Comparison of ENCODE assay signal across 16 cellular contexts in genomic region chr14:74468513-74468912, GRCh38. TPM values are rescaled to one million over a fixed set of nuclear protein-coding genes. Genes with fewer than 3 reads are reported as not detected.
DNase-seq lines count a peak whose midpoint lies in the region; ATAC-seq, FAIRE-seq and TF ChIP-seq lines count a peak whose summit lies in the region.
"Had no signal": no experiment of that assay in that cellular context is flagged by ENCODE, and none has a peak within 500 bp of the region (broad histone marks: within the 10 kb centered on the region; RNA-seq: fewer than 3 reads in every experiment).

No MANE protein-coding gene starts in this region.

- H3K4me1 ChIP-seq in H9 (ENCODE audit: insufficient read depth, low read length) (no peaks in the 10 kb centered on the region), kidney (ENCODE audit: control insufficient read depth in 1 of 2, insufficient read depth in 1 of 2, low read depth in 1 of 2, low read length in 2 of 2) (no peaks in the 10 kb centered on the region), thoracic aorta (ENCODE audit: control insufficient read depth in 1 of 2, low read depth in 2 of 2) (peaks cover 20 to 38% of the 10 kb centered on the region in 2 donors)

- H4K20me1 ChIP-seq in H9 (ENCODE audit: control insufficient read depth, insufficient read depth, insufficient read length), result no peaks in the 10 kb centered on the region
- H4K20me1 ChIP-seq: BLaER1 had no signal

- peaks cover 2 to 11% of the 10 kb centered on the region in 2 experiments for H3K4me1 Mint-ChIP-seq in H9
- no peaks in the 10 kb centered on the region for H3K4me1 Mint-ChIP-seq in activated T-helper 17 cell treated with anti-CD3 and anti-CD28 coated beads, Interleukin-2, amount 50 U/mL, for 72 hours

- intact Hi-C loops in kidney (cut with DNase I) (no loop called here), dorsolateral prefrontal cortex (cut with DNase I) (no loop called here)

- H3K9ac ChIP-seq in H9 (ENCODE audit: extremely low read depth, insufficient read length, low read length), result no peak overlapping the region
- H3K9ac ChIP-seq in kidney (ENCODE audit: low read length in 2 of 2), result no peak overlapping the region
- H3K9ac ChIP-seq: BLaER1 had no signal

- no peak for FAIRE-seq in kidney (lab: Jason Lieb, UNC)
- FAIRE-seq: GM19239, H1 had no signal

- no peak overlapping the region for H2AFZ ChIP-seq in H9 (ENCODE audit: low read length)

- H3K4me3 ChIP-seq in kidney (ENCODE audit: low read length in 2 of 2) (no peak overlapping the region), thoracic aorta (no peak overlapping the region), dorsolateral prefrontal cortex (no peak overlapping the region)
- H3K4me3 ChIP-seq: BLaER1 had no signal

- no peak overlapping the region for H3K18ac ChIP-seq in H9 (ENCODE audit: insufficient read length, low read depth, low read length)

- no peak overlapping the region for H4K5ac ChIP-seq in H9 (ENCODE audit: insufficient read length, low read depth, low read length)

- H4K91ac ChIP-seq in H9 (ENCODE audit: insufficient read length, low read depth, low read length), result no peak overlapping the region

- H3K56ac ChIP-seq in H9 (ENCODE audit: insufficient read length, low read depth, low read length), result no peak overlapping the region

- H3K9me3 ChIP-seq in H9 (ENCODE audit: control insufficient read depth, low read depth, low read length) (no peaks in the 10 kb centered on the region), kidney (ENCODE audit: control insufficient read depth in 1 of 2, low read length in 2 of 2) (no peaks in the 10 kb centered on the region), thoracic aorta (no peaks in the 10 kb centered on the region)
- H3K9me3 ChIP-seq: BLaER1 had no signal

- no peak overlapping the region for H3K4me3 Mint-ChIP-seq in H9
- H3K4me3 Mint-ChIP-seq in activated T-helper 17 cell treated with anti-CD3 and anti-CD28 coated beads, Interleukin-2, amount 50 U/mL, for 72 hours, result no peak overlapping the region
- H3K4me3 Mint-ChIP-seq: IgD-negative memory B cell had no signal

- H3K27ac ChIP-seq in H9 (ENCODE audit: insufficient read length, low read depth, low read length) (no peak overlapping the region), kidney (ENCODE audit: low read depth in 2 of 2, low read length in 2 of 2) (no peak overlapping the region), thoracic aorta (peak overlapping the region; percentile 6 to 28), dorsolateral prefrontal cortex (no peak overlapping the region)
- H3K27ac ChIP-seq: BLaER1 had no signal

- no peak overlapping the region for H2BK12ac ChIP-seq in H9 (ENCODE audit: insufficient read length, low read depth, low read length)

- H3K79me2 ChIP-seq in H9 (ENCODE audit: insufficient read depth, low read length), result no peaks in the 10 kb centered on the region

- ATAC-seq in activated T-helper 17 cell treated with anti-CD3 and anti-CD28 coated beads, Interleukin-2, amount 50 U/mL, for 72 hours (replicated peaks), result no peak
- ATAC-seq in thoracic aorta (ENCODE audit: insufficient number of reproducible peaks, low FRiP score, low read depth) (no peak), SK-N-SH treated with all-trans-retinoic acid at 6 μM for 48 hours (no peak)

- peaks cover 0 to 5% of the 10 kb centered on the region in 2 donors for H3K36me3 ChIP-seq in kidney (ENCODE audit: control insufficient read depth in 1 of 2, insufficient read depth in 2 of 2, low read length in 2 of 2)
- no peaks in the 10 kb centered on the region for H3K36me3 ChIP-seq in thoracic aorta

- no peak overlapping the region for H3K4ac ChIP-seq in H9 (ENCODE audit: low read depth, low read length)

- H3K27ac Mint-ChIP-seq in H9, result peak overlapping the region; percentile 7 to 64 (median 11); a peak in 4 of 7 replicates
- H3K27ac Mint-ChIP-seq in activated T-helper 17 cell treated with anti-CD3 and anti-CD28 coated beads, Interleukin-2, amount 50 U/mL, for 72 hours, result peak overlapping the region; percentile 39

- no peaks in the 10 kb centered on the region for H3K79me1 ChIP-seq in H9 (ENCODE audit: insufficient read depth, low read depth, low read length, poor library complexity, severe bottlenecking)

- no peak overlapping the region for H3T11ph ChIP-seq in H9 (ENCODE audit: low read length)

- no CpG with 5 or more reads among the region's 3 CpGs for WGBS in H9 (ENCODE audit: extremely low coverage, insufficient read length, low lambda C conversion rate)

- no peaks in the 10 kb centered on the region for H3K23me2 ChIP-seq in H9 (ENCODE audit: insufficient read length, low read depth, low read length, poor library complexity, severe bottlenecking)

- no peaks in the 10 kb centered on the region for H3K9me3 Mint-ChIP-seq in H9
- H3K9me3 Mint-ChIP-seq in activated T-helper 17 cell treated with anti-CD3 and anti-CD28 coated beads, Interleukin-2, amount 50 U/mL, for 72 hours, result no peaks in the 10 kb centered on the region

- no peak overlapping the region for H2BK20ac ChIP-seq in H9 (ENCODE audit: low read depth, low read length, poor library complexity, severe bottlenecking)

- TF ChIP-seq CTCF in H9 (conservative IDR thresholded peaks at IDR 0.05), result no peak
- no peak for TF ChIP-seq CTCF in kidney (IDR thresholded peaks at IDR 0.05; ENCODE audit: borderline replicate concordance, extremely low read depth, insufficient read depth)
- no peak for TF ChIP-seq CTCF in thoracic aorta (IDR thresholded peaks at IDR 0.05)
- TF ChIP-seq CTCF in dorsolateral prefrontal cortex (IDR thresholded peaks at IDR 0.05 in 54 of 56, conservative IDR thresholded peaks at IDR 0.05 in 2 of 56; ENCODE audit: low read depth in 1 of 56, partially characterized antibody in 56 of 56), result no peak

- no peak overlapping the region for H2BK120ac ChIP-seq in H9 (ENCODE audit: low read depth, low read length, poor library complexity, severe bottlenecking)

- no peaks in the 10 kb centered on the region for H3K27me3 Mint-ChIP-seq in H9 (ENCODE audit: low read depth)
- H3K27me3 Mint-ChIP-seq in activated T-helper 17 cell treated with anti-CD3 and anti-CD28 coated beads, Interleukin-2, amount 50 U/mL, for 72 hours, result no peaks in the 10 kb centered on the region

- no peak for DNase-seq in H9
- peak; percentile 44 for DNase-seq in kidney
- DNase-seq in thoracic aorta (ENCODE audit: low spot score), result no peak
- DNase-seq in dorsolateral prefrontal cortex, result no peak
- DNase-seq in SW 1271 (lab: John Stamatoyannopoulos, UW), result no peak
- DNase-seq: 8988T, AML-193, DMS53, GF-D8, HCEC 1CT had no signal

- H2AK5ac ChIP-seq in H9 (ENCODE audit: insufficient read length, low read length), result no peak overlapping the region

- H3K4me2 ChIP-seq in H9 (ENCODE audit: insufficient read depth, insufficient read length, low read length), result no peak overlapping the region
- H3K4me2 ChIP-seq: BLaER1 had no signal

- H2BK15ac ChIP-seq in H9 (ENCODE audit: low read depth, low read length), result no peak overlapping the region

- H3K14ac ChIP-seq in H9 (ENCODE audit: insufficient read depth, low read length), result no peak overlapping the region

- H2BK5ac ChIP-seq in H9 (ENCODE audit: insufficient read length, low read length), result no peak overlapping the region

- H3K23ac ChIP-seq in H9 (ENCODE audit: insufficient read length, low read depth, low read length), result no peak overlapping the region

- H3K27me3 ChIP-seq in H9 (ENCODE audit: insufficient read depth, low read length) (no peaks in the 10 kb centered on the region), thoracic aorta (replicated peaks; ENCODE audit: insufficient read depth) (no peaks in the 10 kb centered on the region), dorsolateral prefrontal cortex (no peaks in the 10 kb centered on the region)
- H3K27me3 ChIP-seq: BLaER1 had no signal

- H3K36me3 Mint-ChIP-seq in H9 (ENCODE audit: insufficient read depth in 1 of 3, low read depth in 3 of 3), result peaks cover 3 to 16% (median 6%) of the 10 kb centered on the region in 3 experiments; a peak in 6 of 7 replicates
- H3K36me3 Mint-ChIP-seq in activated T-helper 17 cell treated with anti-CD3 and anti-CD28 coated beads, Interleukin-2, amount 50 U/mL, for 72 hours (ENCODE audit: low read depth), result no peaks in the 10 kb centered on the region

- no peak overlapping the region for H4K8ac ChIP-seq in H9 (replicated peaks; ENCODE audit: insufficient read length, low read depth, low read length)

TF ChIP-seq in SK-N-SH treated with all-trans-retinoic acid at 6 μM for 48 hours, 23 proteins besides CTCF, POLR2A, EP300 and RAD21 (continues in another document):
- TF ChIP-seq TOX (CRISPR knock-in tag; IDR thresholded peaks at IDR 0.05; ENCODE audit: borderline replicate concordance) (no peak), BACH2 (CRISPR knock-in tag; IDR thresholded peaks at IDR 0.05; ENCODE audit: borderline replicate concordance) (no peak), GLIS3 (CRISPR knock-in tag; IDR thresholded peaks at IDR 0.05) (no peak), OSR1 (CRISPR knock-in tag; IDR thresholded peaks at IDR 0.05) (no peak), CSDC2 (CRISPR knock-in tag; IDR thresholded peaks at IDR 0.05) (no peak), ZFP3 (CRISPR knock-in tag; IDR thresholded peaks at IDR 0.05) (no peak), ZFP30 (CRISPR knock-in tag; IDR thresholded peaks at IDR 0.05) (no peak)

RNA-seq across cellular contexts. Expression of gene NPC2, which starts 24.6 kb away (rescaled TPM):
- total RNA-seq in H9 (2021) (133 and 137 TPM in 2 replicates), kidney (217 TPM), thoracic aorta (100 to 1,000 TPM; 406 to 455 TPM), dorsolateral prefrontal cortex (100 to 1,000 TPM in 2 of 120 experiments, 10 to 100 TPM in 118; 29.1 to 112 (median 57.0) TPM)
- 10 to 100 TPM; 34.1 to 37.2 TPM for total RNA-seq in activated T-helper 17 cell treated with anti-CD3 and anti-CD28 coated beads, Interleukin-2, amount 50 U/mL, for 72 hours
- 435 TPM for polyA plus RNA-seq in kidney (ENCODE audit: insufficient read depth, low read depth, low replicate concordance)

RNA-seq across cellular contexts. Expression of gene ISCA2, which starts 25.1 kb away (rescaled TPM):
- total RNA-seq in H9 (2021) (36.3 and 37.5 TPM in 2 replicates), kidney (27.1 TPM), thoracic aorta (10 to 100 TPM in 1 of 2 donors, 1 to 10 TPM in 1; 6.5 to 22.2 TPM), dorsolateral prefrontal cortex (10 to 100 TPM; 16.2 to 34.8 (median 23.3) TPM)
- 10 to 100 TPM; 20.3 to 28.5 TPM for total RNA-seq in activated T-helper 17 cell treated with anti-CD3 and anti-CD28 coated beads, Interleukin-2, amount 50 U/mL, for 72 hours
- polyA plus RNA-seq in kidney (ENCODE audit: insufficient read depth, low read depth, low replicate concordance), result 60.1 TPM

RNA-seq across cellular contexts. Expression of gene SYNDIG1L, which starts 42.5 kb away (rescaled TPM):
- total RNA-seq in H9 (2021) (0.22 and 0.33 TPM in 2 replicates), kidney (0.13 TPM), thoracic aorta (1 to 10 TPM in 1 of 2 donors, under 1 TPM in 1; 0.21 to 3.1 TPM), dorsolateral prefrontal cortex (1 to 10 TPM in 119 of 120 experiments, under 1 TPM in 1; 0.93 to 7.1 (median 2.7) TPM)
- total RNA-seq in activated T-helper 17 cell treated with anti-CD3 and anti-CD28 coated beads, Interleukin-2, amount 50 U/mL, for 72 hours, result not detected
- 0.47 TPM for polyA plus RNA-seq in kidney (ENCODE audit: insufficient read depth, low read depth, low replicate concordance)
- polyA plus RNA-seq: IgD-negative memory B cell had no signal

Comparison
In these comparisons a context has a peak if more than half of its experiments do, and no peak if none do; other contexts are left out.
1. H3K27ac ChIP-seq: peak in thoracic aorta (2 of 2); none in H9 (single experiment), kidney (0 of 2) and dorsolateral prefrontal cortex (0 of 59).